Comparison of ENCODE assay signal across 7 cellular contexts in the genomic region with DNA sequence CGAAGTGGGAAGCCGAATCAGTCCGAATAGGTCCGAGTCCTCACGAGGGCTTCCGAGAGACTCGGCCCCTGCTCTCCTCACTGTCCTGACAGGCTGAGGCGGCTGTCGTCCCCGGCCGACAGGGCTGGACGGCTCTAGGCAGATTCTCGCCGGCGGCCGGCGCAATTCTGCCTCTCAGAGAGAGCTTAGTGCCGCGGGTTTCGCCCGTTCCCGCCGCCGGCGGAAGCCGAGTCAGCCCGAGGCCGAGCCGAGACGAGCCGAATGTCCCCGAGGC. TPM values are rescaled to one million over a fixed set of nuclear protein-coding genes. Genes with fewer than 3 reads are reported as not detected.
DNase-seq lines count a peak whose midpoint lies in the region; ATAC-seq and TF ChIP-seq lines count a peak whose summit lies in the region.

No MANE protein-coding gene starts in this region.

- H3K9me3 Mint-ChIP-seq in HFFc6, result no peaks in the 10 kb centered on the region
- no peaks in the 10 kb centered on the region for H3K9me3 Mint-ChIP-seq in activated T-helper 2 cell treated with anti-CD3 and anti-CD28 coated beads, Interferon-gamma antibody, Interleukin-2, Interleukin-4, amounts not matched to agents 10 μg/mL and 5 μg/mL and 100 μg/mL, durations not matched to agents 14 hours and 24 hours and 36 hours
- H3K9me3 Mint-ChIP-seq in stimulated activated naive B cell treated with anti-CD40 and anti-IgM and Interleukin-4, amounts not matched to agents 10 μg/mL and 1 μg/mL and 100 μg/mL, for 72 hours, result no peaks in the 10 kb centered on the region

- intact Hi-C loops in activated T-helper 2 cell treated with anti-CD3 and anti-CD28 coated beads, Interferon-gamma antibody, Interleukin-2, Interleukin-4, amounts not matched to agents 10 μg/mL and 5 μg/mL and 100 μg/mL, durations not matched to agents 14 hours and 24 hours and 36 hours (cut with micrococcal nuclease), result loop anchor here (1.0 kb wide), 1 partner anchor 82 kb away; the partner anchor contains the start of gene GATD1

- H3K4me1 Mint-ChIP-seq in HFFc6 (ENCODE audit: low read depth), result peaks cover 57% of the 10 kb centered on the region
- peaks cover 49% of the 10 kb centered on the region for H3K4me1 Mint-ChIP-seq in activated T-helper 2 cell treated with anti-CD3 and anti-CD28 coated beads, Interferon-gamma antibody, Interleukin-2, Interleukin-4, amounts not matched to agents 10 μg/mL and 5 μg/mL and 100 μg/mL, durations not matched to agents 14 hours and 24 hours and 36 hours (ENCODE audit: low read depth)
- peaks cover 42 to 67% of the 10 kb centered on the region in 2 donors for H3K4me1 Mint-ChIP-seq in stimulated activated naive B cell treated with anti-CD40 and anti-IgM and Interleukin-4, amounts not matched to agents 10 μg/mL and 1 μg/mL and 100 μg/mL, for 72 hours

- peaks cover 2% of the 10 kb centered on the region for H3K9me3 ChIP-seq in iPS-18c (ENCODE audit: control insufficient read depth, insufficient read depth, low read length)

- H3K27ac Mint-ChIP-seq in HFFc6, result peak overlapping the region; percentile 95
- H3K27ac Mint-ChIP-seq in activated T-helper 2 cell treated with anti-CD3 and anti-CD28 coated beads, Interferon-gamma antibody, Interleukin-2, Interleukin-4, amounts not matched to agents 10 μg/mL and 5 μg/mL and 100 μg/mL, durations not matched to agents 14 hours and 24 hours and 36 hours, result peak overlapping the region; percentile 89
- H3K27ac Mint-ChIP-seq in stimulated activated naive B cell treated with anti-CD40 and anti-IgM and Interleukin-4, amounts not matched to agents 10 μg/mL and 1 μg/mL and 100 μg/mL, for 72 hours, result peak overlapping the region; percentile 99

- H3K4me3 ChIP-seq in iPS-18c (ENCODE audit: insufficient read depth, low read depth, low read length), result peak overlapping the region; percentile 67

- peaks cover 6% of the 10 kb centered on the region; the same call in 1 of the 2 replicates for H3K36me3 Mint-ChIP-seq in HFFc6 (ENCODE audit: low read depth)
- peaks cover 21% of the 10 kb centered on the region for H3K36me3 Mint-ChIP-seq in activated T-helper 2 cell treated with anti-CD3 and anti-CD28 coated beads, Interferon-gamma antibody, Interleukin-2, Interleukin-4, amounts not matched to agents 10 μg/mL and 5 μg/mL and 100 μg/mL, durations not matched to agents 14 hours and 24 hours and 36 hours (ENCODE audit: low read depth)
- peaks cover 18 to 25% of the 10 kb centered on the region in 2 donors for H3K36me3 Mint-ChIP-seq in stimulated activated naive B cell treated with anti-CD40 and anti-IgM and Interleukin-4, amounts not matched to agents 10 μg/mL and 1 μg/mL and 100 μg/mL, for 72 hours

- H3K4me3 Mint-ChIP-seq in HFFc6, result peak overlapping the region; percentile 94
- peak overlapping the region; percentile 83 for H3K4me3 Mint-ChIP-seq in activated T-helper 2 cell treated with anti-CD3 and anti-CD28 coated beads, Interferon-gamma antibody, Interleukin-2, Interleukin-4, amounts not matched to agents 10 μg/mL and 5 μg/mL and 100 μg/mL, durations not matched to agents 14 hours and 24 hours and 36 hours (ENCODE audit: low read depth)
- H3K4me3 Mint-ChIP-seq in stimulated activated naive B cell treated with anti-CD40 and anti-IgM and Interleukin-4, amounts not matched to agents 10 μg/mL and 1 μg/mL and 100 μg/mL, for 72 hours, result peak overlapping the region; percentile 86 to 88

- ATAC-seq in stimulated activated naive B cell treated with anti-CD40 and anti-IgM and Interleukin-4, amounts not matched to agents 10 μg/mL and 1 μg/mL and 100 μg/mL, for 72 hours (replicated peaks), result no peak
- ATAC-seq in GM18867 (IDR thresholded peaks at IDR 0.05; ENCODE audit: unreplicated experiment), result no peak

- DNase-seq in HFFc6 (no peak), NCI-H187 (lab: John Stamatoyannopoulos, UW) (no peak), NCI-H1694 (lab: John Stamatoyannopoulos, UW) (no peak)
- DNase-seq in activated T-helper 2 cell treated with anti-CD3 and anti-CD28 coated beads, Interferon-gamma antibody, Interleukin-2, Interleukin-4, amounts not matched to agents 10 μg/mL and 5 μg/mL and 100 μg/mL, durations not matched to agents 14 hours and 24 hours and 36 hours (ENCODE audit: low spot score), result no peak
- DNase-seq in stimulated activated naive B cell treated with anti-CD40 and anti-IgM and Interleukin-4, amounts not matched to agents 10 μg/mL and 1 μg/mL and 100 μg/mL, for 72 hours, result no peak

- no peak for TF ChIP-seq CTCF in HFFc6 (IDR thresholded peaks at IDR 0.05)

- peaks cover 3% of the 10 kb centered on the region for H3K27me3 Mint-ChIP-seq in HFFc6 (ENCODE audit: insufficient read depth)
- H3K27me3 Mint-ChIP-seq in activated T-helper 2 cell treated with anti-CD3 and anti-CD28 coated beads, Interferon-gamma antibody, Interleukin-2, Interleukin-4, amounts not matched to agents 10 μg/mL and 5 μg/mL and 100 μg/mL, durations not matched to agents 14 hours and 24 hours and 36 hours (ENCODE audit: low read depth), result no peaks in the 10 kb centered on the region
- H3K27me3 Mint-ChIP-seq in stimulated activated naive B cell treated with anti-CD40 and anti-IgM and Interleukin-4, amounts not matched to agents 10 μg/mL and 1 μg/mL and 100 μg/mL, for 72 hours, result no peaks in the 10 kb centered on the region

RNA-seq across cellular contexts. Expression of gene DEAF1, which starts 0.2 kb away (rescaled TPM):
- 10 to 100 TPM; 32.2 to 48.1 (median 34.6) TPM for total RNA-seq in HFFc6 (2021; fragmentation: NEBNext Ultra II Directional; extraction: Animal tissue kit (Norgen Biotek cat#: 25700))
- 61.2 and 72.0 TPM in 2 replicates for total RNA-seq in activated T-helper 2 cell treated with anti-CD3 and anti-CD28 coated beads, Interferon-gamma antibody, Interleukin-2, Interleukin-4, amounts not matched to agents 10 μg/mL and 5 μg/mL and 100 μg/mL, durations not matched to agents 14 hours and 24 hours and 36 hours

RNA-seq across cellular contexts. Expression of gene TMEM80, which starts 0.3 kb away (rescaled TPM):
- 10 to 100 TPM; 16.9 to 24.5 (median 19.3) TPM for total RNA-seq in HFFc6 (2021; fragmentation: NEBNext Ultra II Directional; extraction: Animal tissue kit (Norgen Biotek cat#: 25700))
- 11.4 and 13.0 TPM in 2 replicates for total RNA-seq in activated T-helper 2 cell treated with anti-CD3 and anti-CD28 coated beads, Interferon-gamma antibody, Interleukin-2, Interleukin-4, amounts not matched to agents 10 μg/mL and 5 μg/mL and 100 μg/mL, durations not matched to agents 14 hours and 24 hours and 36 hours

RNA-seq across cellular contexts. Expression of gene EPS8L2, which starts 10.8 kb away (rescaled TPM):
- 10 to 100 TPM; 55.5 to 70.1 (median 65.1) TPM for total RNA-seq in HFFc6 (2021; fragmentation: NEBNext Ultra II Directional; extraction: Animal tissue kit (Norgen Biotek cat#: 25700))
- total RNA-seq in activated T-helper 2 cell treated with anti-CD3 and anti-CD28 coated beads, Interferon-gamma antibody, Interleukin-2, Interleukin-4, amounts not matched to agents 10 μg/mL and 5 μg/mL and 100 μg/mL, durations not matched to agents 14 hours and 24 hours and 36 hours, result 17.8 and 24.6 TPM in 2 replicates

RNA-seq across cellular contexts. Expression of gene TALDO1, which starts 52.0 kb away (rescaled TPM):
- total RNA-seq in HFFc6 (2021; fragmentation: NEBNext Ultra II Directional; extraction: Animal tissue kit (Norgen Biotek cat#: 25700)), result 100 to 1,000 TPM; 230 to 351 (median 300) TPM
- 270 and 275 TPM in 2 replicates for total RNA-seq in activated T-helper 2 cell treated with anti-CD3 and anti-CD28 coated beads, Interferon-gamma antibody, Interleukin-2, Interleukin-4, amounts not matched to agents 10 μg/mL and 5 μg/mL and 100 μg/mL, durations not matched to agents 14 hours and 24 hours and 36 hours

RNA-seq across cellular contexts. Expression of gene DRD4, which starts 58.2 kb away (rescaled TPM):
- total RNA-seq in HFFc6 (2021; fragmentation: NEBNext Ultra II Directional; extraction: Animal tissue kit (Norgen Biotek cat#: 25700)), result under 1 TPM; 0.14 to 0.61 (median 0.38) TPM
- total RNA-seq in activated T-helper 2 cell treated with anti-CD3 and anti-CD28 coated beads, Interferon-gamma antibody, Interleukin-2, Interleukin-4, amounts not matched to agents 10 μg/mL and 5 μg/mL and 100 μg/mL, durations not matched to agents 14 hours and 24 hours and 36 hours, result 0.18 and 0.30 TPM in 2 replicates
